Comparison of ENCODE assay signal across 24 cellular contexts in the genomic region with DNA sequence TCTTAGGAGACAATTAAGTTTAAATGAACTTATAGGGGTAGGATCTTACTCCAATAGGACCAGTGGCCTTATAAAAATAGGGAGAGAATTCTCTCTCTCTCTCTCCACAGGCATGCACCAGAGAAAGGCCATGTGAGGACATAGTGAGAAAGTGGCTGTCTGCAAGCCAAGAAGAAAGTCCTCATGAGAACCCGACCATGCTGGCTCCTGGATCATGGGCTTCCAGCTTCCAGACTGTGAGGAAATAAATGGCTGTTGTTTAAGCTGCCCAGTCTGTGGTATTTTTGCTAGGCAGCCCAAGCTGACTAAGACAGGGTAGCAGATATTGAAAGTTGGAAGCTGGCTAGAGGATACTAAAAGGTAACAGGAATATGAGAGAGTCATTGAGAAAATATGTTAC.
"Had no signal": no experiment of that assay in that cellular context is flagged by ENCODE, and none has a peak within 500 bp of the region (broad histone marks: within the 10 kb centered on the region; RNA-seq: fewer than 3 reads in every experiment).

No MANE protein-coding gene starts in this region.

- ATAC-seq: activated CD4-positive, CD25-positive, alpha-beta regulatory T cell treated with anti-CD3 and anti-CD28 coated beads, Interleukin-2, amount 50 U/mL, for 24 hours; effector memory CD8-positive, alpha-beta T cell; left lung; natural killer cell treated with Interleukin-12 subunit alpha and Interleukin-12 subunit beta and Interleukin-15 and Interleukin-18, amount 100 ng/mL, for 72 hours; stimulated activated naive CD8-positive, alpha-beta T cell treated with anti-CD3 and anti-CD28 coated beads, Interleukin-15, Interleukin-2, amounts not matched to agents 100 U/mL and 50 U/mL, for 24 hours; T-cell had no signal

- H3K4me3 ChIP-seq: breast epithelium, colonic mucosa, dorsolateral prefrontal cortex, esophagus squamous epithelium, hepatocyte, left lung, thyroid gland had no signal

- H3K4me1 ChIP-seq: breast epithelium, colonic mucosa, esophagus squamous epithelium, left lung, thyroid gland had no signal

- H3K27ac ChIP-seq: breast epithelium, colonic mucosa, dorsolateral prefrontal cortex, esophagus squamous epithelium, hepatocyte, left lung, thyroid gland, VCaP had no signal

- H3K9me3 ChIP-seq: colonic mucosa, thyroid gland had no signal

- H3K36me3 ChIP-seq: breast epithelium, colonic mucosa, esophagus squamous epithelium, left lung, thyroid gland had no signal

- H3K27me3 ChIP-seq: breast epithelium, colonic mucosa, dorsolateral prefrontal cortex, esophagus squamous epithelium, hepatocyte, left lung, thyroid gland had no signal

- H3K4me2 ChIP-seq: hepatocyte had no signal

- H3K79me2 ChIP-seq: hepatocyte had no signal

- H2AFZ ChIP-seq: hepatocyte had no signal

- DNase-seq: activated CD4-positive, alpha-beta memory T cell treated with anti-CD3 and anti-CD28 coated beads, Interleukin-2, amount 10 ng/mL, durations not matched to agents 7 days and 5 days; activated CD4-positive, alpha-beta T cell treated with anti-CD3 and anti-CD28 coated beads, Interleukin-2, amount 10 ng/mL, durations not matched to agents 24 days and 14 days; activated gamma-delta T cell treated with Interleukin-2 at 50 U/mL for 16 hours; activated T-cell treated with anti-CD3 and anti-CD28 coated beads for 4 hours; aorta; colonic mucosa; dorsolateral prefrontal cortex; effector memory CD8-positive, alpha-beta T cell; esophagus squamous epithelium; immature natural killer cell; left lung; mammary epithelial cell; midbrain; retina; stimulated activated CD4-positive, alpha-beta T cell treated with anti-CD3 and anti-CD28 coated beads, Interleukin-4, amount 100 ng/mL, for 4 hours; stimulated activated naive CD8-positive, alpha-beta T cell treated with anti-CD3 and anti-CD28 coated beads, Interleukin-15, Interleukin-2, amounts not matched to agents 100 U/mL and 50 U/mL, for 24 hours; substantia nigra; T-cell; thyroid gland had no signal
